In genomic region chr22:45503071-45503815, GRCh38 we compare ENCODE assay signal across 10 cellular contexts. TPM values are rescaled to one million over a fixed set of nuclear protein-coding genes. Genes with fewer than 3 reads are reported as not detected.
DNase-seq lines count a peak whose midpoint lies in the region; ATAC-seq and TF ChIP-seq lines count a peak whose summit lies in the region.
"Had no signal": no experiment of that assay in that cellular context is flagged by ENCODE, and none has a peak within 500 bp of the region (broad histone marks: within the 10 kb centered on the region; RNA-seq: fewer than 3 reads in every experiment).

No MANE protein-coding gene starts in this region.

- H3K4ac ChIP-seq in mesendoderm (ENCODE audit: low read depth, low read length) = peak overlapping the region; percentile 93

- no peak for TF ChIP-seq CTCF in choroid plexus epithelial cell (conservative IDR thresholded peaks at IDR 0.05; ENCODE audit: low read depth, low read length)
- no peak for TF ChIP-seq CTCF in upper lobe of right lung (IDR thresholded peaks at IDR 0.05)

- peak overlapping the region; percentile 11 for H3K4me3 Mint-ChIP-seq in activated naive CD4-positive, alpha-beta T cell treated with anti-CD3 and anti-CD28 coated beads, Interleukin-2, amount 50 U/mL, for 24 hours

- peak overlapping the region; percentile 100 for H3K9ac ChIP-seq in mesendoderm (ENCODE audit: low read length)

- H3K4me2 ChIP-seq in mesendoderm (ENCODE audit: low read length) = peak overlapping the region; percentile 76

- peaks cover 14% of the 10 kb centered on the region for H3K79me1 ChIP-seq in mesendoderm (ENCODE audit: low read length)

- H3K27ac ChIP-seq in mesendoderm (ENCODE audit: low read depth, low read length) (peak overlapping the region; percentile 99), upper lobe of right lung (peak overlapping the region; percentile 76)

- H3K27me3 ChIP-seq in mesendoderm (ENCODE audit: insufficient read depth, low read length, poor library complexity) (no peaks in the 10 kb centered on the region), upper lobe of right lung (peaks cover 53% of the 10 kb centered on the region)

- ATAC-seq in upper lobe of right lung (no peak), HG02840 (IDR thresholded peaks at IDR 0.05; ENCODE audit: low FRiP score, unreplicated experiment) (no peak)

- H4K8ac ChIP-seq in mesendoderm (ENCODE audit: low read depth, low read length) = peak overlapping the region; percentile 39

- H2AK5ac ChIP-seq in mesendoderm (ENCODE audit: low read length) = peak overlapping the region; percentile 70

- H3K4me1 Mint-ChIP-seq in activated naive CD4-positive, alpha-beta T cell treated with anti-CD3 and anti-CD28 coated beads, Interleukin-2, amount 50 U/mL, for 24 hours = no peaks in the 10 kb centered on the region

- no peak overlapping the region for H4K5ac ChIP-seq in mesendoderm (ENCODE audit: low read length)

- H3K4me1 ChIP-seq in mesendoderm (ENCODE audit: control insufficient read depth, low read depth, low read length) = peaks cover 11% of the 10 kb centered on the region
- no peaks in the 10 kb centered on the region for H3K4me1 ChIP-seq in upper lobe of right lung

- intact Hi-C loops in upper lobe of right lung (cut with DNase I) = no loop called here

- H3K4me3 ChIP-seq in choroid plexus epithelial cell (ENCODE audit: low read depth, low read length) = peak overlapping the region; percentile 67
- peak overlapping the region; percentile 72 for H3K4me3 ChIP-seq in mesendoderm (ENCODE audit: low read length)
- peak overlapping the region; percentile 54 for H3K4me3 ChIP-seq in upper lobe of right lung

- peak overlapping the region; percentile 98 for H2BK5ac ChIP-seq in mesendoderm (ENCODE audit: low read length)

- H3K9me3 ChIP-seq in upper lobe of right lung = no peaks in the 10 kb centered on the region

- peaks cover 52% of the 10 kb centered on the region for H3K79me2 ChIP-seq in mesendoderm (ENCODE audit: control insufficient read depth, insufficient read depth, low read length)

- H3K23ac ChIP-seq in mesendoderm (ENCODE audit: low read length) = peak overlapping the region; percentile 90

- H3K36me3 Mint-ChIP-seq in activated naive CD4-positive, alpha-beta T cell treated with anti-CD3 and anti-CD28 coated beads, Interleukin-2, amount 50 U/mL, for 24 hours = no peaks in the 10 kb centered on the region
- H3K36me3 Mint-ChIP-seq: CD14-positive monocyte had no signal

- H3K18ac ChIP-seq in mesendoderm (ENCODE audit: low read length) = peak overlapping the region; percentile 97

- no peak for DNase-seq in activated naive CD4-positive, alpha-beta T cell (lab: John Stamatoyannopoulos, UW)
- DNase-seq in choroid plexus epithelial cell (ENCODE audit: low read depth) (no peak), mesendoderm (peak; percentile 73), upper lobe of right lung (no peak), DMS153 treated with DMSO at 0.1 percent for 48 hours (lab: John Stamatoyannopoulos, UW; ENCODE audit: unreplicated experiment) (no peak), COR-L47 (lab: John Stamatoyannopoulos, UW) (no peak)
- DNase-seq: NCI-H526 treated with DMSO at 0.1 percent for 48 hours had no signal

- no peaks in the 10 kb centered on the region for H3K9me3 Mint-ChIP-seq in activated naive CD4-positive, alpha-beta T cell treated with anti-CD3 and anti-CD28 coated beads, Interleukin-2, amount 50 U/mL, for 24 hours

- H2BK120ac ChIP-seq in mesendoderm (ENCODE audit: low read depth, low read length) = peak overlapping the region; percentile 75

- H3K27ac Mint-ChIP-seq in activated naive CD4-positive, alpha-beta T cell treated with anti-CD3 and anti-CD28 coated beads, Interleukin-2, amount 50 U/mL, for 24 hours = no peak overlapping the region
- H3K27ac Mint-ChIP-seq: CD14-positive monocyte had no signal

- no CpG with 5 or more reads among the region's 51 CpGs for WGBS in mesendoderm (ENCODE audit: extremely low coverage, insufficient coverage, low lambda C conversion rate)

- H3K27me3 Mint-ChIP-seq in activated naive CD4-positive, alpha-beta T cell treated with anti-CD3 and anti-CD28 coated beads, Interleukin-2, amount 50 U/mL, for 24 hours = peaks cover 36% of the 10 kb centered on the region

- peak overlapping the region; percentile 99 for H3K56ac ChIP-seq in mesendoderm (ENCODE audit: low read length)

- H2BK15ac ChIP-seq in mesendoderm (replicated peaks; ENCODE audit: low read depth) = no peak overlapping the region

- H3K36me3 ChIP-seq in mesendoderm (ENCODE audit: control insufficient read depth, insufficient read depth, low read length) = peaks cover 2% of the 10 kb centered on the region
- H3K36me3 ChIP-seq in upper lobe of right lung = no peaks in the 10 kb centered on the region

RNA-seq across cellular contexts. Expression of gene FBLN1, which starts 0.6 kb away (rescaled TPM):
- polyA plus RNA-seq in mesendoderm (2013, experiment 1 of 2) = 104 TPM
- 102 TPM for polyA plus RNA-seq in mesendoderm (2013, experiment 2 of 2)
- total RNA-seq in upper lobe of right lung = 272 TPM
